ENCODE assay signal across 21 cellular contexts in genomic region chr3:184949570-184949969, GRCh38.
"Had no signal": no experiment of that assay in that cellular context is flagged by ENCODE, and none has a peak within 500 bp of the region (broad histone marks: within the 10 kb centered on the region; RNA-seq: fewer than 3 reads in every experiment).

No MANE protein-coding gene starts in this region.

- FAIRE-seq: RCC 7860 had no signal

- DNase-seq: Karpas-422, KG1, MG63, NCI-H1092 treated with DMSO at 0.1 percent for 48 hours, NCI-H1436, NCI-H187, NCI-H2029, NCI-H2081 treated with DMSO at 0.1 percent for 48 hours, NCI-H2171, NCI-H226, NCI-H446, NCI-H510A, NCI-H524 treated with DMSO at 0.1 percent for 48 hours, NCI-H69, NCI-H774, Right ventricle myocardium superior, RPMI8226, SIG-M5 had no signal

- H3K27me3 ChIP-seq: MG63, SJSA1 had no signal

- H3K27ac ChIP-seq: SJSA1, SK-N-MC had no signal

- H3K4me1 ChIP-seq: SJSA1 had no signal

- H3K9me3 ChIP-seq: MG63, SJSA1 had no signal

- H3K4me3 ChIP-seq: MG63, SJSA1, SK-N-MC had no signal
